Comparison of ENCODE assay signal across 10 cellular contexts in the genomic region with DNA sequence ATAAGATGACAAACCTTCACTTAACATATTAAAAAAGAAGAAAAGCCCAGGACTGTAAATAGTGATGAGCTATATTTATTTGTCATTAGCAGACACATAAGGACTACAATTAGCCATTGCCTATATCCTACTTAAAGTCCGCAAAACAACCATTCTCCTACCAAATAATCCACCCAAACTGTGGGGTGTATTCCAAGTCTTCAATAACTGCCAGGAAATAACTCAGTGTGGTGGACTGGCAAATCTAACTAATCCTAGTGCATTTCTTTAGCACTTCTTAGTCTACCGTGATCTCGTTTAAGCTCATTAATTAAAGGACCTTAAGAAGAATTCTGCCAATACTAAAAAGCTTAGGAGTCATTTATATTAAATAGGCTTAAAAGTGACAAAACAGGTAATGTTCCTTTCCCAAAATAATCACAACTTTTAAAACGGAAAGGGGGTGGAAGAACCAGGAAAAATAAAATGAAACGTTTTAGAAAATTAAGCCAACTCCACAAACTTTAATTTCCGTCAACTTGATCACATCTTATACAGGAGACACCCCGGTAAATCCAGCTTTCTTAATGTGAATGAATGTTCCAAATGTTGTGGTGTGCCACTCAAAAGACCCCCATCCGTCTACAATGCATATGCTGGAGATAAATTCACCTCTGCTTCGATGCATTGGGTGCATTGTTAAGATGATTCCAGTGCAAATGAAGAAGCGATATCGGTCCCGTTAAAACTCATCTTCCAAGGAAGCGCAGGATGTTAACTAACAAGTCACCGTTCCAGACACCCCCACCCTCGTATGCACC. TPM values are rescaled to one million over a fixed set of nuclear protein-coding genes. Genes with fewer than 3 reads are reported as not detected.
A peak's percentile ranks its signal among the peaks of the same experiment; 100 is the strongest.
DNase-seq lines count a peak whose midpoint lies in the region; ATAC-seq and TF ChIP-seq lines count a peak whose summit lies in the region.
"Had no signal": no experiment of that assay in that cellular context is flagged by ENCODE, and none has a peak within 500 bp of the region (broad histone marks: within the 10 kb centered on the region; RNA-seq: fewer than 3 reads in every experiment).

No MANE protein-coding gene starts in this region.

- H3K36me3 Mint-ChIP-seq in stimulated activated naive CD8-positive, alpha-beta T cell treated with anti-CD3 and anti-CD28 coated beads, Interleukin-15, Interleukin-2, amounts not matched to agents 100 ng/mL and 50 ng/mL, for 24 hours (ENCODE audit: low read depth), result no peaks in the 10 kb centered on the region
- no peaks in the 10 kb centered on the region for H3K36me3 Mint-ChIP-seq in nephron (ENCODE audit: low read depth)
- H3K36me3 Mint-ChIP-seq in CD8-positive, alpha-beta memory T cell, result peaks cover 0 to 4% (median 0%) of the 10 kb centered on the region in 3 donors

- H3K9ac ChIP-seq in duodenal mucosa (ENCODE audit: low read depth in 1 of 2, low read length in 2 of 2), result no peak overlapping the region

- CTCF ChIA-PET in GM10248 (lab: Yijun Ruan, JAX), result no interaction called here
- CTCF ChIA-PET in CD8-positive, alpha-beta memory T cell (lab: Charles Lee), result no interaction called here

- H3K9me3 ChIP-seq in duodenal mucosa (ENCODE audit: control insufficient read depth in 1 of 2, low read length in 2 of 2), result no peaks in the 10 kb centered on the region
- H3K9me3 ChIP-seq in CD8-positive, alpha-beta memory T cell (ENCODE audit: low read length), result no peaks in the 10 kb centered on the region
- H3K9me3 ChIP-seq: neutrophil had no signal

- H3K27me3 ChIP-seq in duodenal mucosa (ENCODE audit: control insufficient read depth in 1 of 2, insufficient read depth in 2 of 2, low read length in 2 of 2), result peaks cover 9 to 16% of the 10 kb centered on the region in 2 donors
- no peaks in the 10 kb centered on the region for H3K27me3 ChIP-seq in CD8-positive, alpha-beta memory T cell (ENCODE audit: insufficient read depth, low read length, poor library complexity, severe bottlenecking)

- H3K27ac Mint-ChIP-seq in stimulated activated naive CD8-positive, alpha-beta T cell treated with anti-CD3 and anti-CD28 coated beads, Interleukin-15, Interleukin-2, amounts not matched to agents 100 ng/mL and 50 ng/mL, for 24 hours, result no peak overlapping the region
- H3K27ac Mint-ChIP-seq in stimulated activated naive CD8-positive, alpha-beta T cell treated with anti-CD3 and anti-CD28 coated beads, Interleukin-15, amount 100 ng/mL, for 72 hours, result no peak overlapping the region
- peak overlapping the region; percentile 98 to 99 (median 99) for H3K27ac Mint-ChIP-seq in nephron
- no peak overlapping the region for H3K27ac Mint-ChIP-seq in CD8-positive, alpha-beta memory T cell

- H3K4me1 Mint-ChIP-seq in stimulated activated naive CD8-positive, alpha-beta T cell treated with anti-CD3 and anti-CD28 coated beads, Interleukin-15, Interleukin-2, amounts not matched to agents 100 ng/mL and 50 ng/mL, for 24 hours (ENCODE audit: low read depth), result no peaks in the 10 kb centered on the region
- H3K4me1 Mint-ChIP-seq in stimulated activated naive CD8-positive, alpha-beta T cell treated with anti-CD3 and anti-CD28 coated beads, Interleukin-15, amount 100 ng/mL, for 72 hours, result no peaks in the 10 kb centered on the region
- peaks cover 26% of the 10 kb centered on the region for H3K4me1 Mint-ChIP-seq in nephron
- no peaks in the 10 kb centered on the region for H3K4me1 Mint-ChIP-seq in CD8-positive, alpha-beta memory T cell

- ATAC-seq in stimulated activated naive CD8-positive, alpha-beta T cell treated with anti-CD3 and anti-CD28 coated beads, Interleukin-15, amount 100 ng/mL, for 72 hours, result no peak

- no peaks in the 10 kb centered on the region for H3K4me1 ChIP-seq in duodenal mucosa (ENCODE audit: control insufficient read depth in 1 of 2, insufficient read depth in 2 of 2, low read length in 2 of 2)
- H3K4me1 ChIP-seq in CD8-positive, alpha-beta memory T cell (ENCODE audit: insufficient read depth, low read length), result no peaks in the 10 kb centered on the region

- DNase-seq in stimulated activated naive CD8-positive, alpha-beta T cell treated with anti-CD3 and anti-CD28 coated beads, Interleukin-15, amount 100 ng/mL, for 72 hours, result no peak
- no peak for DNase-seq in GM10248 (ENCODE audit: extremely low spot score)
- no peak for DNase-seq in NCI-H2196 (lab: John Stamatoyannopoulos, UW; ENCODE audit: unreplicated experiment)
- no peak for DNase-seq in NOMO-1 treated with dmso at 0.1 percent for 144 hours (lab: John Stamatoyannopoulos, UW; ENCODE audit: unreplicated experiment)
- no peak for DNase-seq in CD8-positive, alpha-beta memory T cell
- DNase-seq: activated naive CD4-positive, alpha-beta T cell treated with Interleukin-2 at 50 U/mL for 16 hours had no signal

- H3K4me3 Mint-ChIP-seq in stimulated activated naive CD8-positive, alpha-beta T cell treated with anti-CD3 and anti-CD28 coated beads, Interleukin-15, Interleukin-2, amounts not matched to agents 100 ng/mL and 50 ng/mL, for 24 hours, result peak overlapping the region; percentile 18
- H3K4me3 Mint-ChIP-seq in stimulated activated naive CD8-positive, alpha-beta T cell treated with anti-CD3 and anti-CD28 coated beads, Interleukin-15, amount 100 ng/mL, for 72 hours, result no peak overlapping the region
- H3K4me3 Mint-ChIP-seq in nephron, result peak overlapping the region; percentile 93 to 99 (median 97)
- H3K4me3 Mint-ChIP-seq in CD8-positive, alpha-beta memory T cell, result peak overlapping the region in 2 of 7 donors; percentile 57 to 79

- H3K27ac ChIP-seq in duodenal mucosa (ENCODE audit: low read depth, low read length), result no peak overlapping the region
- no peak overlapping the region for H3K27ac ChIP-seq in CD8-positive, alpha-beta memory T cell (ENCODE audit: low read depth, low read length)
- H3K27ac ChIP-seq: neutrophil had no signal

- TF ChIP-seq CTCF in nephron (IDR thresholded peaks at IDR 0.05; ENCODE audit: unreplicated experiment in 3 of 3), result no peak
- no peak for TF ChIP-seq CTCF in GM10248 (IDR thresholded peaks at IDR 0.05; ENCODE audit: control extremely low read depth, extremely low read depth, low read depth, missing control alignments)

- no peaks in the 10 kb centered on the region for H3K36me3 ChIP-seq in duodenal mucosa (ENCODE audit: control insufficient read depth in 1 of 2, insufficient read depth in 2 of 2, low read length in 2 of 2)
- no peaks in the 10 kb centered on the region for H3K36me3 ChIP-seq in CD8-positive, alpha-beta memory T cell (ENCODE audit: insufficient read depth, low read length)
- H3K36me3 ChIP-seq: neutrophil had no signal

- peak overlapping the region; percentile 55 to 62 for H3K4me3 ChIP-seq in duodenal mucosa (ENCODE audit: low read depth in 1 of 2, low read length in 2 of 2)
- H3K4me3 ChIP-seq in CD8-positive, alpha-beta memory T cell (ENCODE audit: low read length), result no peak overlapping the region

- POLR2A ChIA-PET in GM10248 (lab: Yijun Ruan, JAX), result no interaction called here
- POLR2A ChIA-PET in CD8-positive, alpha-beta memory T cell (lab: Charles Lee), result no interaction called here

- H3K9me3 Mint-ChIP-seq in stimulated activated naive CD8-positive, alpha-beta T cell treated with anti-CD3 and anti-CD28 coated beads, Interleukin-15, Interleukin-2, amounts not matched to agents 100 ng/mL and 50 ng/mL, for 24 hours, result no peaks in the 10 kb centered on the region
- H3K9me3 Mint-ChIP-seq in stimulated activated naive CD8-positive, alpha-beta T cell treated with anti-CD3 and anti-CD28 coated beads, Interleukin-15, amount 100 ng/mL, for 72 hours, result no peaks in the 10 kb centered on the region
- H3K9me3 Mint-ChIP-seq in nephron, result no peaks in the 10 kb centered on the region
- H3K9me3 Mint-ChIP-seq in CD8-positive, alpha-beta memory T cell, result peaks cover 6 to 30% (median 22%) of the 10 kb centered on the region in 5 donors

- H3K27me3 Mint-ChIP-seq in stimulated activated naive CD8-positive, alpha-beta T cell treated with anti-CD3 and anti-CD28 coated beads, Interleukin-15, Interleukin-2, amounts not matched to agents 100 ng/mL and 50 ng/mL, for 24 hours, result peaks cover 53% of the 10 kb centered on the region
- peaks cover 39% of the 10 kb centered on the region for H3K27me3 Mint-ChIP-seq in stimulated activated naive CD8-positive, alpha-beta T cell treated with anti-CD3 and anti-CD28 coated beads, Interleukin-15, amount 100 ng/mL, for 72 hours
- peaks cover 16% of the 10 kb centered on the region for H3K27me3 Mint-ChIP-seq in nephron (ENCODE audit: low read depth)
- peaks cover 10 to 11% of the 10 kb centered on the region in 2 donors for H3K27me3 Mint-ChIP-seq in CD8-positive, alpha-beta memory T cell

RNA-seq across cellular contexts. Expression of a gene that starts 1.7 kb away (rescaled TPM):
- under 1 TPM in 1 of 2 experiments, not detected in 1; 0.28 TPM for total RNA-seq in CD8-positive, alpha-beta memory T cell
- not detected for polyA plus RNA-seq in CD8-positive, alpha-beta memory T cell

Comparison
In these comparisons a context has a peak if more than half of its experiments do, and no peak if none do; other contexts are left out.
1. H3K4me3 Mint-ChIP-seq: peak in stimulated activated naive CD8-positive, alpha-beta T cell treated with anti-CD3 and anti-CD28 coated beads, Interleukin-15, Interleukin-2, amounts not matched to agents 100 ng/mL and 50 ng/mL, for 24 hours (single experiment) and nephron (3 of 3); none in stimulated activated naive CD8-positive, alpha-beta T cell treated with anti-CD3 and anti-CD28 coated beads, Interleukin-15, amount 100 ng/mL, for 72 hours (0 of 2).
2. H3K27ac Mint-ChIP-seq: peak in nephron (3 of 3); none in stimulated activated naive CD8-positive, alpha-beta T cell treated with anti-CD3 and anti-CD28 coated beads, Interleukin-15, Interleukin-2, amounts not matched to agents 100 ng/mL and 50 ng/mL, for 24 hours (single experiment), stimulated activated naive CD8-positive, alpha-beta T cell treated with anti-CD3 and anti-CD28 coated beads, Interleukin-15, amount 100 ng/mL, for 72 hours (0 of 2) and CD8-positive, alpha-beta memory T cell (0 of 8).